Comparison of ENCODE assay signal across 12 cellular contexts in the genomic region with DNA sequence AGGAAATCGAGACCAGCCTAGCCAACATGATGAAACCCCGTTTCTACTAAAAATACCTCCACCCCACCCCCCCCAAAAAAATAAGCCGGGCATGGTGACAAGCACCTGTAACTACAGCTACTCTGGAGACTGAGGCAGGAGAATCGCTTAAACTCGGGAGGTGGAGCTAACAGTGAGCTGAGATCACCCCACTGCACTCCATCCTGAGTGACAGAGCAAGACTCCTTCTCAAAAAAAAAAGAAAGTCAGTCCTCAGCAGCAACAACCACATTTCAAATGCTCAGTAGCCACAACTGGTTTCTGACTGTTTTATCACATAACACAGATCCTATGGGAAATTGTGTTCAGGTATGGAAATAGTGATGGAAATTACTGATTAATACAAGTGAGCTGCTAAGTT.
DNase-seq lines count a peak whose midpoint lies in the region; TF ChIP-seq lines count a peak whose summit lies in the region.
"Had no signal": no experiment of that assay in that cellular context is flagged by ENCODE, and none has a peak within 500 bp of the region (broad histone marks: within the 10 kb centered on the region; RNA-seq: fewer than 3 reads in every experiment).

No MANE protein-coding gene starts in this region.

- H3K36me3 ChIP-seq in breast epithelium, result no peaks in the 10 kb centered on the region
- H3K36me3 ChIP-seq in OCI-LY3 (replicated peaks; ENCODE audit: low read depth, low read length), result no peaks in the 10 kb centered on the region
- no peaks in the 10 kb centered on the region for H3K36me3 ChIP-seq in esophagus squamous epithelium
- H3K36me3 ChIP-seq in thymus (ENCODE audit: control insufficient read depth, insufficient read depth), result peaks cover 6% of the 10 kb centered on the region
- no peaks in the 10 kb centered on the region for H3K36me3 ChIP-seq in H7 (replicated peaks; ENCODE audit: control insufficient read depth, insufficient read depth, low read length)
- H3K36me3 ChIP-seq: upper lobe of left lung had no signal

- no peak for TF ChIP-seq POLR2A in breast epithelium (IDR thresholded peaks at IDR 0.05)
- no peak for TF ChIP-seq POLR2A in esophagus squamous epithelium (IDR thresholded peaks at IDR 0.05)

- H3K4me1 ChIP-seq in breast epithelium (no peaks in the 10 kb centered on the region), OCI-LY3 (ENCODE audit: low read length) (no peaks in the 10 kb centered on the region), esophagus squamous epithelium (peaks cover 0 to 44% (median 8%) of the 10 kb centered on the region in 3 donors), thymus (ENCODE audit: control insufficient read depth, insufficient read depth, low read length) (peaks cover 3% of the 10 kb centered on the region)

- DNase-seq in MCF 10A (ENCODE audit: unreplicated experiment) (no peak), breast epithelium (ENCODE audit: low spot score in 2 of 2) (no peak), esophagus squamous epithelium (lab: John Stamatoyannopoulos, UW) (no peak), nucleus accumbens (lab: John Stamatoyannopoulos, UW) (no peak), inferior parietal cortex (ENCODE audit: extremely low spot score) (no peak), H7 (no peak)
- DNase-seq: NCI-H2107; stimulated activated CD4-positive, alpha-beta T cell treated with anti-CD3 and anti-CD28 coated beads, Interleukin-4, amount 100 ng/mL, for 24 hours; upper lobe of left lung had no signal

- H3K27ac ChIP-seq in breast epithelium (peak overlapping the region in 1 of 2 donors; percentile 87), OCI-LY3 (ENCODE audit: low read length) (no peak overlapping the region), esophagus squamous epithelium (peak overlapping the region in 3 of 4 donors; percentile 81 to 91 (median 91)), thymus (ENCODE audit: low read depth) (peak overlapping the region; percentile 54)

- no peaks in the 10 kb centered on the region for H3K27me3 Mint-ChIP-seq in MCF 10A (ENCODE audit: insufficient read depth, unreplicated experiment)

- intact Hi-C loops in MCF 10A (cut with micrococcal nuclease) (no loop called here), breast epithelium (cut with DNase I; ENCODE audit: low total_unique reads) (loop anchor here (10.0 kb wide), 1 partner anchor 62 kb away; a partner anchor contains a TSS), esophagus squamous epithelium (cut with DNase I) (no loop called here)

- peak overlapping the region; percentile 62 for H3K4me2 ChIP-seq in OCI-LY3 (ENCODE audit: low read length)

- TF ChIP-seq CTCF in MCF 10A (IDR thresholded peaks at IDR 0.05; ENCODE audit: unreplicated experiment) (no peak), breast epithelium (IDR thresholded peaks at IDR 0.05) (no peak), OCI-LY3 (IDR thresholded peaks at IDR 0.05; ENCODE audit: low read depth, low read length) (no peak), esophagus squamous epithelium (IDR thresholded peaks at IDR 0.05) (no peak)

- no peak overlapping the region for H3K4me3 Mint-ChIP-seq in MCF 10A (ENCODE audit: unreplicated experiment)
- H3K4me3 Mint-ChIP-seq: neural crest cell had no signal

- 36 to 38% methylated on average over 5 of the region's 5 CpGs for WGBS in esophagus squamous epithelium, 2 donors
- WGBS in thymus, result 47% methylated on average over 5 of the region's 5 CpGs

- H3K27me3 ChIP-seq in breast epithelium, result no peaks in the 10 kb centered on the region
- H3K27me3 ChIP-seq in OCI-LY3 (ENCODE audit: low read depth, low read length), result no peaks in the 10 kb centered on the region
- peaks cover 0 to 53% (median 0%) of the 10 kb centered on the region in 4 donors for H3K27me3 ChIP-seq in esophagus squamous epithelium
- H3K27me3 ChIP-seq in thymus (ENCODE audit: control insufficient read depth, insufficient read depth), result no peaks in the 10 kb centered on the region
- H3K27me3 ChIP-seq in H7 (ENCODE audit: control insufficient read depth, insufficient read depth, low read length), result no peaks in the 10 kb centered on the region

- H3K4me3 ChIP-seq in breast epithelium (no peak overlapping the region), OCI-LY3 (ENCODE audit: low read length) (no peak overlapping the region), esophagus squamous epithelium (no peak overlapping the region), thymus (ENCODE audit: low read length) (no peak overlapping the region), H7 (ENCODE audit: insufficient read depth, low read depth, low read length) (no peak overlapping the region)

- CTCF ChIA-PET in MCF 10A (lab: Yijun Ruan, JAX), result interaction anchor here (0.6 to 1.7 kb wide), 4 partner anchors 13 to 51 kb away, joined by 3 to 10 read pairs (median 4); a partner anchor contains a TSS

- H3K79me2 ChIP-seq in OCI-LY3 (ENCODE audit: low read length), result no peaks in the 10 kb centered on the region

- peaks cover 6% of the 10 kb centered on the region for H3K4me1 Mint-ChIP-seq in MCF 10A (ENCODE audit: insufficient read depth, unreplicated experiment)

- H3K9me3 ChIP-seq in breast epithelium, result peaks cover 4 to 6% of the 10 kb centered on the region in 2 donors
- 0 out of 2 replicates have a peak, but pooled peaks cover 6% of the 10 kb centered on the region for H3K9me3 ChIP-seq in OCI-LY3 (ENCODE audit: insufficient read depth, low read length)
- H3K9me3 ChIP-seq in esophagus squamous epithelium, result no peaks in the 10 kb centered on the region
- no peaks in the 10 kb centered on the region for H3K9me3 ChIP-seq in thymus (ENCODE audit: control insufficient read depth)

- H3K9ac ChIP-seq in OCI-LY3 (ENCODE audit: low read length), result no peak overlapping the region

- peak overlapping the region; percentile 64 for H3K27ac Mint-ChIP-seq in MCF 10A (ENCODE audit: low read depth, unreplicated experiment)

- no peaks in the 10 kb centered on the region for H3K36me3 Mint-ChIP-seq in MCF 10A (ENCODE audit: insufficient read depth, unreplicated experiment)

- no peaks in the 10 kb centered on the region for H4K20me1 ChIP-seq in OCI-LY3 (ENCODE audit: insufficient read depth, low read length)

- H2AFZ ChIP-seq in OCI-LY3 (ENCODE audit: low read depth, low read length), result no peak overlapping the region

- H3K9me3 Mint-ChIP-seq in MCF 10A (ENCODE audit: unreplicated experiment), result no peaks in the 10 kb centered on the region
- H3K9me3 Mint-ChIP-seq: neural crest cell had no signal

- POLR2A ChIA-PET in MCF 10A (lab: Yijun Ruan, JAX), result interaction anchor here (0.6 to 10.6 kb wide), 32 partner anchors 8 to 1670 kb away, joined by 3 to 253 read pairs (median 10); a partner anchor contains a TSS

- BruUV-seq in MCF 10A (replicated peaks; lab: Mats Ljungman, UMichigan), result no TSS peak
